ENCODE assay signal across 1 cellular context in the genomic region with DNA sequence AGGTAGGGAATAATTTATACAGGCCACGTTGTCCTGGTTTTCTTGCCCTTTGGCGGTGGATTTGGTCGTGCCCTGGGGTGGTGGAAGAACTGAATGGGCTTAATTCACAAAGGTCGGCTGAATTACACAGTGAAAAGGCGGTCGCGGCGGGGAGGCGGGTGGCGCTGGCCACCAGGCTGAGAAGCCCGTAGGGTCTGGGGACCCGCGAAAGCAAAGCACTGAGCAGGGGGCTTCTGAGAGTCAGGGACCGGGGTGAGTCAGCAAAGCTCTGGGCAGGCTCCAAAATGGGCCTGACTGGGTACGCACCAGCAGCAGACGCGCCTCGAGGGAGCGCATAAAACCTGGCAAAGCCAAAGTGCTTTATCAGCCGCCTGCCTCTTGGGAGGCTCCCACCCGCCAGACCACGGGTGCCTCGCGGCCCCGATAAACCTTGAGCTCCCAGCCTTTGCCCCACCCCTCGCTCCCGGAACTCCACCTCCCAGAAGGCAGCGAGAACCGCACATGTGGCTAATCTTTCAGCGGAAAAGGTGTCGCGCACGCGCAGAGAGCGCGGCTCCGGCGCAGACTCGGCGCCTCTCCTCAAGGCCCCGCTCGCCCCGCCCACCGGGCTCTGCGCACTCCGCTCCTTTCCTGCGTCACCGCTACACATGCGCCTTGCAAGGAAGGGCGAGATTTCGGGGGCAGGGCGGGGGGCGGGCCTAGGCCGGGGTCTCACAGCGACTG.
A peak's percentile ranks its signal among the peaks of the same experiment; 100 is the strongest.
TF ChIP-seq lines count a peak whose summit lies in the region.

No MANE protein-coding gene starts in this region.

TF ChIP-seq in SK-N-SH treated with all-trans-retinoic acid at 6 μM for 48 hours, 23 proteins besides CTCF, POLR2A, EP300 and RAD21 (continued from another document):
- TF ChIP-seq SNAI2 (CRISPR knock-in tag; IDR thresholded peaks at IDR 0.05), result 0 out of 2 replicates have a peak, but pooled peaks have one; percentile 50
- no peak for TF ChIP-seq ISL1 (CRISPR knock-in tag; IDR thresholded peaks at IDR 0.05)
- peak; percentile 42; the same call in 1 of the 2 replicates for TF ChIP-seq TOX (CRISPR knock-in tag; IDR thresholded peaks at IDR 0.05; ENCODE audit: borderline replicate concordance)
- TF ChIP-seq, protein P1, sequence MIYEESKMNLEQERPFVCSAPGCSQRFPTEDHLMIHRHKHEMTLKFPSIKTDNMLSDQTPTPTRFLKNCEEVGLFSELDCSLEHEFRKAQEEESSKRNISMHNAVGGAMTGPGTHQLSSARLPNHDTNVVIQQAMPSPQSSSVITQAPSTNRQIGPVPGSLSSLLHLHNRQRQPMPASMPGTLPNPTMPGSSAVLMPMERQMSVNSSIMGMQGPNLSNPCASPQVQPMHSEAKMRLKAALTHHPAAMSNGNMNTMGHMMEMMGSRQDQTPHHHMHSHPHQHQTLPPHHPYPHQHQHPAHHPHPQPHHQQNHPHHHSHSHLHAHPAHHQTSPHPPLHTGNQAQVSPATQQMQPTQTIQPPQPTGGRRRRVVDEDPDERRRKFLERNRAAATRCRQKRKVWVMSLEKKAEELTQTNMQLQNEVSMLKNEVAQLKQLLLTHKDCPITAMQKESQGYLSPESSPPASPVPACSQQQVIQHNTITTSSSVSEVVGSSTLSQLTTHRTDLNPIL (CRISPR knock-in tag; IDR thresholded peaks at IDR 0.05; ENCODE audit: low read depth), result no peak
- no peak for TF ChIP-seq ZC3H10 (CRISPR knock-in tag; IDR thresholded peaks at IDR 0.05)
